ENCODE assay signal across 11 cellular contexts in the genomic region with DNA sequence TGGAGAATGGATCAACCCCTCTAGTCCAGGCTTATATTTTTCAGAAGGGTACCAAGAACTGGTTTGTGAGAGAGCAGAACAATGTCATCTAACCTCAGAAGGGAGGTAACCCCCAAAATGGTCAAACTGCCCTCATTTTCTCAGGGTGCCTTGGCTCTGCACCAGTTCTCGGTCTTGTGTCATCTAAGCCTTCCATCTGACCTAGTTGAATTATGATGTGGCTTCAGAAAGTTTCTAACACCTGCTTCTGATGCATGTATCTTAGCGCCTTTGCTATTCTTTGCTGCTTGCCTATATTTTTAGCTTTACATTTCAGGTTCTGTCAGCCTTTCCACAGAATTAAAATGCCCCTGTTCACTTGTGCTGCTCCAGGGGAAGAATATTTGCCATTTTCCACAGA.
DNase-seq lines count a peak whose midpoint lies in the region; ATAC-seq lines count a peak whose summit lies in the region.
"Had no signal": no experiment of that assay in that cellular context is flagged by ENCODE, and none has a peak within 500 bp of the region (broad histone marks: within the 10 kb centered on the region; RNA-seq: fewer than 3 reads in every experiment).

No MANE protein-coding gene starts in this region.

- ATAC-seq in GM19025 (IDR thresholded peaks at IDR 0.05; ENCODE audit: low read depth, unreplicated experiment), result peak; percentile 93
- peak; percentile 89 for ATAC-seq in GM21619 (IDR thresholded peaks at IDR 0.05; ENCODE audit: unreplicated experiment)
- ATAC-seq in HG03095 (IDR thresholded peaks at IDR 0.05; ENCODE audit: unreplicated experiment), result peak; percentile 87

- DNase-seq in NCI-H2029 treated with DMSO at 0.1 percent for 48 hours (lab: John Stamatoyannopoulos, UW), result no peak
- no peak for DNase-seq in RPMI8226
- DNase-seq in HPDE6-E6E7 (ENCODE audit: extremely low spot score), result no peak
- no peak for DNase-seq in NCI-H1417 treated with DMSO at 0.1 percent for 48 hours (lab: John Stamatoyannopoulos, UW)
- DNase-seq: CD4-positive, alpha-beta memory T cell; nucleus accumbens; spleen; SW 1271 had no signal
